ENCODE assay signal across 22 cellular contexts in genomic region chr16:67302076-67302475, GRCh38. TPM values are rescaled to one million over a fixed set of nuclear protein-coding genes. Genes with fewer than 3 reads are reported as not detected.
"Had no signal": no experiment of that assay in that cellular context is flagged by ENCODE, and none has a peak within 500 bp of the region (broad histone marks: within the 10 kb centered on the region; RNA-seq: fewer than 3 reads in every experiment).

No MANE protein-coding gene starts in this region.

- H2AFZ ChIP-seq: neural progenitor cell, parathyroid adenoma had no signal

- H3K36me3 ChIP-seq: esophagus squamous epithelium, lower lobe of right lung, neural progenitor cell had no signal

- H3K27me3 ChIP-seq: body of pancreas, esophagus squamous epithelium, testis had no signal

- H3K9me3 ChIP-seq: body of pancreas, esophagus squamous epithelium, lower lobe of right lung, testis had no signal

- H3K27ac ChIP-seq: body of pancreas, lower lobe of right lung, neural progenitor cell, parathyroid adenoma had no signal

- H3K79me2 ChIP-seq: parathyroid adenoma had no signal

- H3K4me3 ChIP-seq: body of pancreas, esophagus squamous epithelium, lower lobe of right lung, neural progenitor cell, testis had no signal

- H3K4me2 ChIP-seq: neural progenitor cell had no signal

- H3K4me1 ChIP-seq: body of pancreas, lower lobe of right lung, neural progenitor cell, parathyroid adenoma had no signal

- DNase-seq: activated CD4-positive, alpha-beta T cell treated with anti-CD3 and anti-CD28 coated beads for 4 hours; activated CD8-positive, alpha-beta T cell treated with anti-CD3 and anti-CD28 coated beads for 36 hours; activated effector memory CD4-positive, alpha-beta T cell treated with anti-CD3 and anti-CD28 coated beads, Interleukin-2, amount 50 U/mL, for 16 hours; activated T-cell treated with anti-CD3 and anti-CD28 coated beads, Interleukin-2, amount 50 U/mL, for 4 hours; amniotic stem cell; body of pancreas; cortex of kidney; effector CD4-positive, alpha-beta T cell; esophagus squamous epithelium; hippocampal formation; kidney glomerular epithelial cell; lower lobe of right lung; small intestine; stimulated activated CD4-positive, alpha-beta T cell treated with anti-CD3 and anti-CD28 coated beads, Interleukin-4, amount 100 ng/mL, for 4 hours; stimulated activated CD8-positive, alpha-beta memory T cell treated with anti-CD3 and anti-CD28 coated beads, Interleukin-4, amount 100 ng/mL, for 48 hours; stimulated activated naive CD8-positive, alpha-beta T cell treated with anti-CD3 and anti-CD28 coated beads, Interleukin-15, Interleukin-2, amounts not matched to agents 100 U/mL and 50 U/mL, for 24 hours; T-helper 17 cell had no signal

- H3K9ac ChIP-seq: neural progenitor cell, parathyroid adenoma had no signal

- ATAC-seq: activated CD8-positive, alpha-beta T cell treated with anti-CD3 and anti-CD28 coated beads for 36 hours; activated T-cell treated with anti-CD3 and anti-CD28 coated beads, Interleukin-2, amount 50 U/mL, for 4 hours; body of pancreas; stimulated activated naive CD8-positive, alpha-beta T cell treated with anti-CD3 and anti-CD28 coated beads, Interleukin-15, Interleukin-2, amounts not matched to agents 100 U/mL and 50 U/mL, for 24 hours; T-helper 17 cell had no signal

RNA-seq across cellular contexts. Expression of gene KCTD19, which starts 24.5 kb away (rescaled TPM):
- total RNA-seq: myocyte, T-helper 17 cell had no signal

RNA-seq across cellular contexts. Expression of gene LRRC36, which starts 24.5 kb away (rescaled TPM):
- total RNA-seq: activated T-cell treated with anti-CD3 and anti-CD28 coated beads, Interleukin-2, amount 50 U/mL, for 4 hours; esophagus squamous epithelium; fibroblast of villous mesenchyme; myocyte; T-helper 17 cell had no signal
